ENCODE assay signal across 1 cellular context in the genomic region with DNA sequence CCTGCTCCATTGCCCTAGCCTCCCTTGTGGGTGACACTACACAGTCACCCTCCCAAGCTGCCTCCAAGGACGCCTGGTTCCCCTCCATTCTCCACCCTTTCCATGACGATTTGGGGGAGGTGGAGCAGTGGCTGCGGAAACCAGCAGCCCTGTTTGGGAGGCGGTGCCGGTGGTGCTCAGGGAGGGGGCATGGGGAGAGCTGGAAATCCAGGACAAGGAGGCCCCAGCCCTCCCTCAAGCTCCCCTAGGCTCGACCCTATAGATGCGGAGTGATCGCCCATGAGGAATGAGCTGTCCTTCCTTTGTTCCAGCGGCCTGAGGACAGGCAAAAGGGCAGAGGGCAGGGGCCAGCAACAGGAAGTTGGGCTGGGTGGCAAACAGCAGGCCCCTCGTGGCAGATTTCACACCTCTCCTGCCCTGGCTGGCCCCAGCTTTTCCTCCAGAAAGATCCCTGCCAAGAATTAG.
TF ChIP-seq lines count a peak whose summit lies in the region.

No MANE protein-coding gene starts in this region.

TF ChIP-seq in SK-N-SH, 30 proteins besides CTCF, POLR2A, EP300 and RAD21:
- TF ChIP-seq RXRA (IDR thresholded peaks at IDR 0.05; ENCODE audit: borderline replicate concordance, low read depth) (no peak), MXI1 (IDR thresholded peaks at IDR 0.05; ENCODE audit: low read depth, low read length) (no peak), FOXM1 (IDR thresholded peaks at IDR 0.05; ENCODE audit: low read depth) (no peak), GABPA (IDR thresholded peaks at IDR 0.05; ENCODE audit: low read depth) (no peak), FOSL2 (IDR thresholded peaks at IDR 0.05; ENCODE audit: borderline replicate concordance, low read depth) (no peak), CHD2 (IDR thresholded peaks at IDR 0.05; ENCODE audit: low read length, partially characterized antibody) (no peak), SIN3A (IDR thresholded peaks at IDR 0.05; ENCODE audit: borderline replicate concordance, low read depth, low read length) (no peak), MEF2A (IDR thresholded peaks at IDR 0.05; ENCODE audit: borderline replicate concordance, low read depth) (no peak), POLR2AphosphoS5 (IDR thresholded peaks at IDR 0.05; ENCODE audit: low read depth, low read length) (no peak), YY1 (IDR thresholded peaks at IDR 0.05; ENCODE audit: low read depth) (no peak), ELF1 (IDR thresholded peaks at IDR 0.05) (no peak), TCF12 (IDR thresholded peaks at IDR 0.05) (no peak), RCOR1 (IDR thresholded peaks at IDR 0.05; ENCODE audit: low read length) (no peak), TEAD4 (IDR thresholded peaks at IDR 0.05; ENCODE audit: borderline replicate concordance, insufficient read depth) (no peak), NRF1 (IDR thresholded peaks at IDR 0.05; ENCODE audit: low read depth, low read length) (no peak)
- TF ChIP-seq, protein P1, sequence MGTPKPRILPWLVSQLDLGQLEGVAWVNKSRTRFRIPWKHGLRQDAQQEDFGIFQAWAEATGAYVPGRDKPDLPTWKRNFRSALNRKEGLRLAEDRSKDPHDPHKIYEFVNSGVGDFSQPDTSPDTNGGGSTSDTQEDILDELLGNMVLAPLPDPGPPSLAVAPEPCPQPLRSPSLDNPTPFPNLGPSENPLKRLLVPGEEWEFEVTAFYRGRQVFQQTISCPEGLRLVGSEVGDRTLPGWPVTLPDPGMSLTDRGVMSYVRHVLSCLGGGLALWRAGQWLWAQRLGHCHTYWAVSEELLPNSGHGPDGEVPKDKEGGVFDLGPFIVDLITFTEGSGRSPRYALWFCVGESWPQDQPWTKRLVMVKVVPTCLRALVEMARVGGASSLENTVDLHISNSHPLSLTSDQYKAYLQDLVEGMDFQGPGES (IDR thresholded peaks at IDR 0.05; ENCODE audit: low read depth, low read length) = no peak
- TF ChIP-seq, protein P2, sequence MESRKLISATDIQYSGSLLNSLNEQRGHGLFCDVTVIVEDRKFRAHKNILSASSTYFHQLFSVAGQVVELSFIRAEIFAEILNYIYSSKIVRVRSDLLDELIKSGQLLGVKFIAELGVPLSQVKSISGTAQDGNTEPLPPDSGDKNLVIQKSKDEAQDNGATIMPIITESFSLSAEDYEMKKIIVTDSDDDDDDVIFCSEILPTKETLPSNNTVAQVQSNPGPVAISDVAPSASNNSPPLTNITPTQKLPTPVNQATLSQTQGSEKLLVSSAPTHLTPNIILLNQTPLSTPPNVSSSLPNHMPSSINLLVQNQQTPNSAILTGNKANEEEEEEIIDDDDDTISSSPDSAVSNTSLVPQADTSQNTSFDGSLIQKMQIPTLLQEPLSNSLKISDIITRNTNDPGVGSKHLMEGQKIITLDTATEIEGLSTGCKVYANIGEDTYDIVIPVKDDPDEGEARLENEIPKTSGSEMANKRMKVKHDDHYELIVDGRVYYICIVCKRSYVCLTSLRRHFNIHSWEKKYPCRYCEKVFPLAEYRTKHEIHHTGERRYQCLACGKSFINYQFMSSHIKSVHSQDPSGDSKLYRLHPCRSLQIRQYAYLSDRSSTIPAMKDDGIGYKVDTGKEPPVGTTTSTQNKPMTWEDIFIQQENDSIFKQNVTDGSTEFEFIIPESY (IDR thresholded peaks at IDR 0.05; ENCODE audit: borderline replicate concordance, low read depth) = no peak
